12 cellular contexts compared by ENCODE assay signal in genomic region chr12:53234236-53234635, GRCh38. TPM values are rescaled to one million over a fixed set of nuclear protein-coding genes. Genes with fewer than 3 reads are reported as not detected.
A peak's percentile ranks its signal among the peaks of the same experiment; 100 is the strongest.
DNase-seq lines count a peak whose midpoint lies in the region; ATAC-seq, FAIRE-seq and TF ChIP-seq lines count a peak whose summit lies in the region.
"Had no signal": no experiment of that assay in that cellular context is flagged by ENCODE, and none has a peak within 500 bp of the region (broad histone marks: within the 10 kb centered on the region; RNA-seq: fewer than 3 reads in every experiment).

No MANE protein-coding gene starts in this region.

- TF ChIP-seq RAD21 in A549 (conservative IDR thresholded peaks at IDR 0.05 in 1 of 2, IDR thresholded peaks at IDR 0.05 in 1 of 2), result no peak

- DNase-seq in A549 (ENCODE audit: low read depth in 1 of 2, low spot score in 1 of 2), result no peak
- no peak for DNase-seq in amniotic stem cell (lab: John Stamatoyannopoulos, UW)
- no peak for DNase-seq in spleen
- DNase-seq: activated naive CD4-positive, alpha-beta T cell treated with anti-CD3 and anti-CD28 coated beads, Interleukin-2, amount 10 ng/mL, durations not matched to agents 7 days and 5 days; T-helper 9 cell had no signal

- peaks cover 0 to 42% (median 0%) of the 10 kb centered on the region in 7 donors for H3K27me3 ChIP-seq in spleen (replicated peaks in 1 of 7)

- POLR2A ChIA-PET in A549 (lab: Yijun Ruan, JAX), result no interaction called here
- POLR2A ChIA-PET in HEK293 (lab: Yijun Ruan, JAX), result interaction anchor here (0.5 to 0.8 kb wide), 3 partner anchors 11 to 68 kb away, joined by 3 read pairs; no protein-coding TSS in a partner anchor

- H3K4me2 ChIP-seq in A549, result peak overlapping the region; percentile 97

- H3K36me3 ChIP-seq in HEK293 (ENCODE audit: control insufficient read depth in 2 of 2, insufficient read depth in 1 of 2, low read length in 2 of 2) (no peaks in the 10 kb centered on the region), mesodermal cell (ENCODE audit: control insufficient read depth, insufficient read depth, low read length) (no peaks in the 10 kb centered on the region), spleen (no peaks in the 10 kb centered on the region)
- H3K36me3 ChIP-seq: left lung had no signal

- no peak for FAIRE-seq in A549 (lab: Jason Lieb, UNC)
- FAIRE-seq: endothelial cell of umbilical vein had no signal

- 33% methylated on average over 13 of the region's 13 CpGs for WGBS in A549 (ENCODE audit: missing lambda C conversion rate)
- 0 to 7% methylated on average over 5 to 8 of the region's 13 CpGs for WGBS in mesodermal cell (ENCODE audit: insufficient coverage in 2 of 2), 2 experiments
- WGBS in spleen, 5 donors, result 13 to 29% (median 17%) methylated on average over 10 to 13 of the region's 13 CpGs

- TF ChIP-seq CTCF in A549 (IDR thresholded peaks at IDR 0.05) (no peak), HEK293 (tag by site-specific recombination; IDR thresholded peaks at IDR 0.05) (no peak), brain (conservative IDR thresholded peaks at IDR 0.05) (no peak), spleen (IDR thresholded peaks at IDR 0.05 in 8 of 11, conservative IDR thresholded peaks at IDR 0.05 in 3 of 11) (no peak)

- H3K4me1 ChIP-seq in A549 (peaks cover 36% of the 10 kb centered on the region), HEK293 (ENCODE audit: control insufficient read depth, insufficient read depth, low read length) (peaks cover 12% of the 10 kb centered on the region), mesodermal cell (ENCODE audit: control insufficient read depth, insufficient read depth, low read length, poor library complexity, severe bottlenecking) (peaks cover 31% of the 10 kb centered on the region), spleen (peaks cover 17 to 60% (median 41%) of the 10 kb centered on the region in 6 donors)

- H3K27ac ChIP-seq in A549 (peak overlapping the region in 1 of 2 experiments; percentile 92; a peak in 2 of 6 replicates), HEK293 (ENCODE audit: extremely low read depth, low read depth, low read length) (no peak overlapping the region), mesodermal cell (ENCODE audit: low read depth, low read length, severe bottlenecking) (peak overlapping the region; percentile 23), spleen (peak overlapping the region in 2 of 8 donors; percentile 80 to 85)
- H3K27ac ChIP-seq: left lung had no signal

- TF ChIP-seq POLR2A in A549 (IDR thresholded peaks at IDR 0.05; ENCODE audit: low read length), result no peak
- TF ChIP-seq POLR2A in spleen (IDR thresholded peaks at IDR 0.05), result no peak
- no peak for TF ChIP-seq POLR2A in GM18505 (IDR thresholded peaks at IDR 0.05; ENCODE audit: borderline replicate concordance, extremely low read depth, insufficient read depth, insufficient read length)

- no peak for TF ChIP-seq EP300 in A549 (IDR thresholded peaks at IDR 0.05)

- H3K36me3 Mint-ChIP-seq in brain, result no peaks in the 10 kb centered on the region
- H3K36me3 Mint-ChIP-seq: activated naive CD4-positive, alpha-beta T cell treated with anti-CD3 and anti-CD28 coated beads, Interleukin-2, amount 10 ng/mL, durations not matched to agents 7 days and 5 days had no signal

- no peak overlapping the region for H3K4me3 ChIP-seq in A549
- no peak overlapping the region for H3K4me3 ChIP-seq in HEK293 (ENCODE audit: low read depth, low read length)
- no peak overlapping the region for H3K4me3 ChIP-seq in mesodermal cell (ENCODE audit: extremely low read depth, insufficient read depth, low read length, poor library complexity, severe bottlenecking)
- H3K4me3 ChIP-seq in spleen, result no peak overlapping the region
- H3K4me3 ChIP-seq: left lung had no signal

- intact Hi-C loops in spleen (cut with DNase I; ENCODE audit: low total_unique reads), result no loop called here

- H3K9me3 ChIP-seq in A549 (no peaks in the 10 kb centered on the region), HEK293 (ENCODE audit: control insufficient read depth, insufficient read depth, low read depth, low read length) (no peaks in the 10 kb centered on the region), mesodermal cell (ENCODE audit: control insufficient read depth, low read length) (no peaks in the 10 kb centered on the region), spleen (no peaks in the 10 kb centered on the region)
- H3K9me3 ChIP-seq: left lung had no signal

- CTCF ChIA-PET in A549 (lab: Yijun Ruan, JAX) (interaction anchor here (1.1 to 2.9 kb wide), 4 partner anchors 9 to 21 kb away, joined by 3 to 15 read pairs (median 8); no protein-coding TSS in a partner anchor), HEK293 (lab: Yijun Ruan, JAX) (interaction anchor here (1.7 kb wide), 1 partner anchor 9 kb away, joined by 3 read pairs; no protein-coding TSS in a partner anchor)

- no peaks in the 10 kb centered on the region for H3K9me3 Mint-ChIP-seq in brain
- H3K9me3 Mint-ChIP-seq: activated naive CD4-positive, alpha-beta T cell treated with anti-CD3 and anti-CD28 coated beads, Interleukin-2, amount 10 ng/mL, durations not matched to agents 7 days and 5 days had no signal

- peaks cover 42% of the 10 kb centered on the region for H3K27me3 Mint-ChIP-seq in brain

- peak overlapping the region; percentile 84 to 97 (median 88) for H3K27ac Mint-ChIP-seq in brain
- H3K27ac Mint-ChIP-seq: activated naive CD4-positive, alpha-beta T cell treated with anti-CD3 and anti-CD28 coated beads, Interleukin-2, amount 10 ng/mL, durations not matched to agents 7 days and 5 days had no signal

- ATAC-seq in A549 (no peak), HG02840 (IDR thresholded peaks at IDR 0.05; ENCODE audit: low FRiP score, unreplicated experiment) (no peak), GM18505 (IDR thresholded peaks at IDR 0.05; ENCODE audit: unreplicated experiment) (no peak)
- ATAC-seq: left lung had no signal

- peaks cover 54% of the 10 kb centered on the region for H3K4me1 Mint-ChIP-seq in brain

- H3K4me3 Mint-ChIP-seq in brain, result peak overlapping the region; percentile 41 to 75 (median 62)

TF ChIP-seq in A549, 52 proteins besides CTCF, POLR2A, EP300 and RAD21 (continues in another document):
- TF ChIP-seq KDM5A (IDR thresholded peaks at IDR 0.05), result no peak

TF ChIP-seq in HEK293, 187 proteins besides CTCF, POLR2A, EP300 and RAD21 (continues in another document):
- TF ChIP-seq SP2 (tag by site-specific recombination; IDR thresholded peaks at IDR 0.05), result peak; percentile 50

RNA-seq across cellular contexts. Expression of gene RARG, which starts 2.2 kb away (rescaled TPM):
- 15.6 and 19.0 TPM in 2 replicates for polyA plus RNA-seq in A549 (2011; rRNA removed)
- polyA plus RNA-seq in A549 (2012; cell fraction: cytosol; rRNA removed), result 31.6 and 42.1 TPM in 2 replicates
- 50.0 and 54.4 TPM in 2 replicates for polyA plus RNA-seq in A549 (2012; cell fraction: nucleus; rRNA removed)
- 16.4 to 17.7 TPM (median 17.2 TPM) in 3 replicates for polyA plus RNA-seq in A549 (2017; fragmentation: RNase III; extraction: RNeasy Plus Mini Kit Qiagen cat#74134 plus additional on column Dnase treatment)
- 23.8 and 24.1 TPM in 2 replicates for polyA minus RNA-seq in A549 (2011; rRNA and poly(A)+ RNA removed)
- polyA plus RNA-seq in brain (ENCODE audit: insufficient read depth, low read depth, low replicate concordance), result 4.1 TPM
- polyA plus RNA-seq in mesodermal cell (2013, experiment 1 of 2), result 39.7 TPM
- 36.9 TPM for polyA plus RNA-seq in mesodermal cell (2013, experiment 2 of 2)
- total RNA-seq in spleen, result 10 to 100 TPM in 5 of 7 donors, 1 to 10 TPM in 2; 9.4 to 20.8 (median 14.4) TPM
- polyA plus RNA-seq in spleen, result 10 to 100 TPM in 1 of 3 donors, 1 to 10 TPM in 2; 4.6 to 10.1 (median 4.9) TPM

RNA-seq across cellular contexts. Expression of gene ITGB7, which starts 27.2 kb away (rescaled TPM):
- 0.56 and 0.71 TPM in 2 replicates for polyA plus RNA-seq in A549 (2011; rRNA removed)
- 0.69 and 1.3 TPM in 2 replicates for polyA plus RNA-seq in A549 (2012; cell fraction: cytosol; rRNA removed)
- polyA plus RNA-seq in A549 (2012; cell fraction: nucleus; rRNA removed), result 2.9 TPM in 2 replicates
- polyA plus RNA-seq in A549 (2017; fragmentation: RNase III; extraction: RNeasy Plus Mini Kit Qiagen cat#74134 plus additional on column Dnase treatment), result 0.54 to 0.66 TPM (median 0.64 TPM) in 3 replicates
- 1.3 and 1.7 TPM in 2 replicates for polyA minus RNA-seq in A549 (2011; rRNA and poly(A)+ RNA removed)
- polyA plus RNA-seq in brain (ENCODE audit: insufficient read depth, low read depth, low replicate concordance), result 0.39 TPM
- polyA plus RNA-seq in mesodermal cell (2013, experiment 1 of 2), result 0.44 TPM
- polyA plus RNA-seq in mesodermal cell (2013, experiment 2 of 2), result 0.10 TPM
- total RNA-seq in spleen, result 10 to 100 TPM; 35.5 to 75.5 (median 62.2) TPM
- 10 to 100 TPM; 23.9 to 62.5 (median 46.5) TPM for polyA plus RNA-seq in spleen
- total RNA-seq: endothelial cell of umbilical vein had no signal

RNA-seq across cellular contexts. Expression of gene ESPL1, which starts 33.9 kb away (rescaled TPM):
- 10.0 and 11.8 TPM in 2 replicates for polyA plus RNA-seq in A549 (2011; rRNA removed)
- polyA plus RNA-seq in A549 (2012; cell fraction: cytosol; rRNA removed), result 22.4 and 27.6 TPM in 2 replicates
- 121 and 130 TPM in 2 replicates for polyA plus RNA-seq in A549 (2012; cell fraction: nucleus; rRNA removed)
- polyA plus RNA-seq in A549 (2017; fragmentation: RNase III; extraction: RNeasy Plus Mini Kit Qiagen cat#74134 plus additional on column Dnase treatment), result 15.2 to 16.5 TPM (median 15.5 TPM) in 3 replicates
- 21.4 and 25.6 TPM in 2 replicates for polyA minus RNA-seq in A549 (2011; rRNA and poly(A)+ RNA removed)
- polyA plus RNA-seq in brain (ENCODE audit: insufficient read depth, low read depth, low replicate concordance), result 11.8 TPM
- 22.4 TPM for polyA plus RNA-seq in mesodermal cell (2013, experiment 1 of 2)
- 21.1 TPM for polyA plus RNA-seq in mesodermal cell (2013, experiment 2 of 2)
- total RNA-seq in spleen, result 1 to 10 TPM; 1.7 to 7.2 (median 4.7) TPM
- 1 to 10 TPM in 1 of 3 donors, under 1 TPM in 2; 0.85 to 1.9 (median 0.93) TPM for polyA plus RNA-seq in spleen

RNA-seq across cellular contexts. Expression of gene CSAD, which starts 53.5 kb away (rescaled TPM):
- 16.5 and 19.2 TPM in 2 replicates for polyA plus RNA-seq in A549 (2011; rRNA removed)
- 15.0 and 17.1 TPM in 2 replicates for polyA plus RNA-seq in A549 (2012; cell fraction: cytosol; rRNA removed)
- polyA plus RNA-seq in A549 (2012; cell fraction: nucleus; rRNA removed), result 140 and 167 TPM in 2 replicates
- polyA plus RNA-seq in A549 (2017; fragmentation: RNase III; extraction: RNeasy Plus Mini Kit Qiagen cat#74134 plus additional on column Dnase treatment), result 14.0 to 16.4 TPM (median 14.5 TPM) in 3 replicates
- 8.2 and 12.5 TPM in 2 replicates for polyA minus RNA-seq in A549 (2011; rRNA and poly(A)+ RNA removed)
- polyA plus RNA-seq in brain (ENCODE audit: insufficient read depth, low read depth, low replicate concordance), result 2.6 TPM
- polyA plus RNA-seq in mesodermal cell (2013, experiment 1 of 2), result 15.5 TPM
- 14.4 TPM for polyA plus RNA-seq in mesodermal cell (2013, experiment 2 of 2)
- 10 to 100 TPM; 33.7 to 73.0 (median 39.7) TPM for total RNA-seq in spleen
- polyA plus RNA-seq in spleen, result 10 to 100 TPM; 17.9 to 36.3 (median 34.1) TPM

RNA-seq across cellular contexts. Expression of gene ZNF740, which starts 53.7 kb away (rescaled TPM):
- polyA plus RNA-seq in A549 (2011; rRNA removed) (28.8 and 32.9 TPM in 2 replicates), A549 (2017; fragmentation: RNase III; extraction: RNeasy Plus Mini Kit Qiagen cat#74134 plus additional on column Dnase treatment) (12.1 to 15.6 TPM (median 15.1 TPM) in 3 replicates), brain (ENCODE audit: insufficient read depth, low read depth, low replicate concordance) (11.0 TPM), spleen (10 to 100 TPM in 1 of 3 donors, 1 to 10 TPM in 2; 5.6 to 12.1 (median 7.5) TPM)
- polyA plus RNA-seq in A549 (2012; cell fraction: cytosol; rRNA removed), result 6.5 and 8.4 TPM in 2 replicates
- polyA plus RNA-seq in A549 (2012; cell fraction: nucleus; rRNA removed), result 11.2 and 17.4 TPM in 2 replicates
- 44.9 and 53.6 TPM in 2 replicates for polyA minus RNA-seq in A549 (2011; rRNA and poly(A)+ RNA removed)
- 27.9 TPM for polyA plus RNA-seq in mesodermal cell (2013, experiment 1 of 2)
- 21.9 TPM for polyA plus RNA-seq in mesodermal cell (2013, experiment 2 of 2)
- 10 to 100 TPM; 23.6 to 66.1 (median 45.1) TPM for total RNA-seq in spleen

Comparison
In these comparisons a context has a peak if more than half of its experiments do, and no peak if none do; other contexts are left out.
1. RNA of gene ITGB7, which starts 27.2 kb away (polyA plus RNA-seq): 23.9 to 62.5 TPM in spleen; 0.54 to 2.9 TPM in A549 and 0.39 TPM in brain (single experiment); every median in the first group is over 4 times any median in the second.